ENCODE assay signal across 9 cellular contexts in genomic region chr5:151140686-151141459, GRCh38. TPM values are rescaled to one million over a fixed set of nuclear protein-coding genes. Genes with fewer than 3 reads are reported as not detected.
DNase-seq lines count a peak whose midpoint lies in the region; ATAC-seq and TF ChIP-seq lines count a peak whose summit lies in the region.
"Had no signal": no experiment of that assay in that cellular context is flagged by ENCODE, and none has a peak within 500 bp of the region (broad histone marks: within the 10 kb centered on the region; RNA-seq: fewer than 3 reads in every experiment).

No MANE protein-coding gene starts in this region.

- H3K4me1 Mint-ChIP-seq in WTC11, result peaks cover 18% of the 10 kb centered on the region

- no peak overlapping the region for H3K4ac ChIP-seq in mesendoderm (ENCODE audit: low read depth, low read length)

- no peak overlapping the region for H2BK15ac ChIP-seq in mesendoderm (replicated peaks; ENCODE audit: low read depth)

- H3K4me3 Mint-ChIP-seq in WTC11, result no peak overlapping the region

- no peaks in the 10 kb centered on the region for H3K27me3 Mint-ChIP-seq in WTC11 (ENCODE audit: low read depth)

- H3K9me3 Mint-ChIP-seq in WTC11, result no peaks in the 10 kb centered on the region

- H3K4me2 ChIP-seq in skeletal muscle satellite cell (ENCODE audit: low read length) (peak overlapping the region; percentile 34), mesendoderm (ENCODE audit: low read length) (no peak overlapping the region)

- H2BK5ac ChIP-seq in mesendoderm (ENCODE audit: low read length), result no peak overlapping the region

- no peak overlapping the region for H2BK120ac ChIP-seq in mesendoderm (ENCODE audit: low read depth, low read length)

- H3K36me3 ChIP-seq in heart left ventricle (peaks cover 0 to 93% (median 63%) of the 10 kb centered on the region in 9 donors), skeletal muscle satellite cell (ENCODE audit: insufficient read depth, low read length) (peaks cover 95% of the 10 kb centered on the region), mesendoderm (ENCODE audit: control insufficient read depth, insufficient read depth, low read length) (peaks cover 30% of the 10 kb centered on the region)

- H3K4me3 ChIP-seq in GM12875 (ENCODE audit: low read depth, low read length) (peak overlapping the region; percentile 35), heart left ventricle (peak overlapping the region in 1 of 12 donors; percentile 4), skeletal muscle satellite cell (ENCODE audit: low read length) (no peak overlapping the region), mesendoderm (ENCODE audit: low read length) (no peak overlapping the region)

- H3K27ac Mint-ChIP-seq in WTC11, result peak overlapping the region; percentile 13; the same call in 1 of the 2 replicates

- H3K9me3 ChIP-seq in heart left ventricle (no peaks in the 10 kb centered on the region), skeletal muscle satellite cell (replicated peaks; ENCODE audit: low read length) (no peaks in the 10 kb centered on the region)

- no peak overlapping the region for H2AK5ac ChIP-seq in mesendoderm (ENCODE audit: low read length)

- H3K27me3 ChIP-seq in heart left ventricle (no peaks in the 10 kb centered on the region), skeletal muscle satellite cell (ENCODE audit: control insufficient read depth, insufficient read depth, low read length) (no peaks in the 10 kb centered on the region), mesendoderm (ENCODE audit: insufficient read depth, low read length, poor library complexity) (no peaks in the 10 kb centered on the region)

- WGBS in heart left ventricle, 4 donors, result 43 to 56% (median 48%) methylated on average over 6 to 7 of the region's 7 CpGs
- WGBS in mesendoderm (ENCODE audit: extremely low coverage, insufficient coverage, low lambda C conversion rate), result no CpG with 5 or more reads among the region's 7 CpGs

- intact Hi-C loops in heart left ventricle (cut with DNase I), result no loop called here

- peaks cover 26% of the 10 kb centered on the region for H3K79me1 ChIP-seq in mesendoderm (ENCODE audit: low read length)

- CTCF ChIA-PET in WTC11 (lab: Charles Lee), result interaction anchor here (1.1 to 5.2 kb wide), 10 partner anchors 10 to 511 kb away, joined by 3 to 51 read pairs (median 12); partner anchors contain the start of genes CCDC69 and SLC36A1

- H3K9ac ChIP-seq in skeletal muscle satellite cell (ENCODE audit: low read depth, low read length) (no peak overlapping the region), mesendoderm (ENCODE audit: low read length) (no peak overlapping the region)

- no peak for TF ChIP-seq POLR2A in heart left ventricle (IDR thresholded peaks at IDR 0.05)

- H3K18ac ChIP-seq in mesendoderm (ENCODE audit: low read length), result no peak overlapping the region

- DNase-seq in WTC11 (ENCODE audit: low spot score) (no peak), heart left ventricle (no peak), mesendoderm (no peak)
- DNase-seq: cerebellar nuclear complex had no signal

- POLR2A ChIA-PET in WTC11 (lab: Charles Lee), result interaction anchor here (1.8 kb wide), 1 partner anchor 17 kb away, joined by 7 read pairs; the partner anchor contains the start of gene ANXA6

- ATAC-seq in WTC11 (no peak), heart left ventricle (peak; percentile 28 to 50 (median 47)), HG03378 (IDR thresholded peaks at IDR 0.05; ENCODE audit: unreplicated experiment) (no peak), GM18861 (IDR thresholded peaks at IDR 0.05; ENCODE audit: unreplicated experiment) (no peak), HG02870 (IDR thresholded peaks at IDR 0.05; ENCODE audit: unreplicated experiment) (no peak)

- no peak overlapping the region for H4K5ac ChIP-seq in mesendoderm (ENCODE audit: low read length)

- H3K56ac ChIP-seq in mesendoderm (ENCODE audit: low read length), result no peak overlapping the region

- H3K4me1 ChIP-seq in heart left ventricle (peaks cover 3 to 74% (median 38%) of the 10 kb centered on the region in 12 donors), skeletal muscle satellite cell (ENCODE audit: control insufficient read depth, insufficient read depth, low read length) (peaks cover 25% of the 10 kb centered on the region), mesendoderm (ENCODE audit: control insufficient read depth, low read depth, low read length) (no peaks in the 10 kb centered on the region)

- H3K23ac ChIP-seq in mesendoderm (ENCODE audit: low read length), result no peak overlapping the region

- H4K8ac ChIP-seq in mesendoderm (ENCODE audit: low read depth, low read length), result no peak overlapping the region

- peaks cover 17% of the 10 kb centered on the region for H3K36me3 Mint-ChIP-seq in WTC11

- TF ChIP-seq CTCF in GM12875 (IDR thresholded peaks at IDR 0.05; ENCODE audit: borderline replicate concordance, insufficient read depth, low read depth, low read length) (no peak), WTC11 (IDR thresholded peaks at IDR 0.05) (no peak), heart left ventricle (IDR thresholded peaks at IDR 0.05) (no peak)

- H3K27ac ChIP-seq in heart left ventricle (peak overlapping the region; percentile 26 to 78 (median 65)), mesendoderm (ENCODE audit: low read depth, low read length) (no peak overlapping the region)

- H3K79me2 ChIP-seq in mesendoderm (ENCODE audit: control insufficient read depth, insufficient read depth, low read length), result peaks cover 8% of the 10 kb centered on the region

TF ChIP-seq in WTC11, 78 proteins besides CTCF, POLR2A, EP300 and RAD21:
- no peak for TF ChIP-seq FOXK1 (CRISPR knock-in tag; IDR thresholded peaks at IDR 0.05)
- no peak for TF ChIP-seq ZNF423 (CRISPR knock-in tag; IDR thresholded peaks at IDR 0.05)
- TF ChIP-seq CDX4 (CRISPR knock-in tag; IDR thresholded peaks at IDR 0.05; ENCODE audit: borderline replicate concordance), result no peak
- no peak for TF ChIP-seq ZBTB43 (CRISPR knock-in tag; IDR thresholded peaks at IDR 0.05)
- TF ChIP-seq SOX15 (CRISPR knock-in tag; IDR thresholded peaks at IDR 0.05), result no peak
- no peak for TF ChIP-seq FOXP1 (CRISPR knock-in tag; IDR thresholded peaks at IDR 0.05; ENCODE audit: borderline replicate concordance)
- no peak for TF ChIP-seq ZNF425 (CRISPR knock-in tag; conservative IDR thresholded peaks at IDR 0.05)
- no peak for TF ChIP-seq ZNF138 (CRISPR knock-in tag; conservative IDR thresholded peaks at IDR 0.05)
- TF ChIP-seq ATF3 (CRISPR knock-in tag; conservative IDR thresholded peaks at IDR 0.05), result no peak
- no peak for TF ChIP-seq IRF2 (CRISPR knock-in tag; IDR thresholded peaks at IDR 0.05; ENCODE audit: borderline replicate concordance, low read depth)

RNA-seq across cellular contexts. Expression of gene ANXA6, which starts 16.7 kb away (rescaled TPM):
- total RNA-seq in WTC11 (2021) (92.8 to 95.4 TPM (median 92.9 TPM) in 3 replicates), heart left ventricle (100 to 1,000 TPM; 179 to 287 (median 220) TPM)
- 100 to 1,000 TPM; 171 to 202 TPM for polyA plus RNA-seq in heart left ventricle
- total RNA-seq in skeletal muscle satellite cell (2012; rRNA removed), result 324 and 407 TPM in 2 replicates
- 64.5 TPM for polyA plus RNA-seq in mesendoderm (2013, experiment 1 of 2)
- 62.7 TPM for polyA plus RNA-seq in mesendoderm (2013, experiment 2 of 2)

Comparison
In these comparisons a context has a peak if more than half of its experiments do, and no peak if none do; other contexts are left out.
1. ATAC-seq: peak in heart left ventricle (4 of 4); none in WTC11 (single experiment), HG03378 (single experiment), GM18861 (single experiment) and HG02870 (single experiment).